Comparison of ENCODE assay signal across 14 cellular contexts in genomic region chrX:134181261-134181660, GRCh38. TPM values are rescaled to one million over a fixed set of nuclear protein-coding genes. Genes with fewer than 3 reads are reported as not detected.
A peak's percentile ranks its signal among the peaks of the same experiment; 100 is the strongest.
DNase-seq lines count a peak whose midpoint lies in the region; ATAC-seq and TF ChIP-seq lines count a peak whose summit lies in the region.
"Had no signal": no experiment of that assay in that cellular context is flagged by ENCODE, and none has a peak within 500 bp of the region (broad histone marks: within the 10 kb centered on the region; RNA-seq: fewer than 3 reads in every experiment).

No MANE protein-coding gene starts in this region.

- no peaks in the 10 kb centered on the region for H3K27me3 ChIP-seq in H9 (ENCODE audit: insufficient read depth, low read length)
- H3K27me3 ChIP-seq in iPS-20b (ENCODE audit: insufficient read depth, low read length) = peaks cover 9% of the 10 kb centered on the region; the same call in 1 of the 2 replicates
- no peaks in the 10 kb centered on the region for H3K27me3 ChIP-seq in neural progenitor cell
- no peaks in the 10 kb centered on the region for H3K27me3 ChIP-seq in body of pancreas

- no peak for DNase-seq in H9
- DNase-seq in WTC11 (ENCODE audit: low spot score) = no peak
- peak; percentile 67 for DNase-seq in neural progenitor cell (ENCODE audit: low spot score)
- no peak for DNase-seq in NCI-H748 (lab: John Stamatoyannopoulos, UW; ENCODE audit: unreplicated experiment)
- no peak for DNase-seq in cerebellar cortex (ENCODE audit: low spot score)
- no peak for DNase-seq in body of pancreas
- DNase-seq: CD8-positive, alpha-beta memory T cell; DMS79; KG1; NCI-H187; NCI-H2107; NCI-H510A had no signal

- no peaks in the 10 kb centered on the region for H3K36me3 ChIP-seq in iPS-20b (ENCODE audit: insufficient read depth, low read depth, low read length)
- no peaks in the 10 kb centered on the region for H3K36me3 ChIP-seq in neural progenitor cell
- no peaks in the 10 kb centered on the region for H3K36me3 ChIP-seq in body of pancreas (replicated peaks in 1 of 2; ENCODE audit: insufficient read depth in 1 of 2, low read depth in 2 of 2)
- H3K36me3 ChIP-seq: BLaER1 treated with 17β-estradiol and CSF1 and Interleukin-3, amounts not matched to agents 10 nM and 100 nM had no signal

- peaks cover 53% of the 10 kb centered on the region for H3F3A ChIP-seq in neural progenitor cell (ENCODE audit: low read depth)

- no peaks in the 10 kb centered on the region for H3K9me3 ChIP-seq in H9 (ENCODE audit: control insufficient read depth, low read depth, low read length)
- H3K9me3 ChIP-seq in iPS-20b (ENCODE audit: insufficient read depth, low read depth, low read length) = no peaks in the 10 kb centered on the region
- H3K9me3 ChIP-seq in neural progenitor cell (ENCODE audit: low read depth) = no peaks in the 10 kb centered on the region
- no peaks in the 10 kb centered on the region for H3K9me3 ChIP-seq in body of pancreas
- H3K9me3 ChIP-seq: BLaER1 treated with 17β-estradiol and CSF1 and Interleukin-3, amounts not matched to agents 10 nM and 100 nM had no signal

- H2BK20ac ChIP-seq in H9 (ENCODE audit: low read depth, low read length, poor library complexity, severe bottlenecking) = no peak overlapping the region

- no peak overlapping the region for H2BK15ac ChIP-seq in H9 (ENCODE audit: low read depth, low read length)

- H4K8ac ChIP-seq in H9 (replicated peaks; ENCODE audit: insufficient read length, low read depth, low read length) = no peak overlapping the region

- CTCF ChIA-PET in WTC11 (lab: Charles Lee) = no interaction called here

- no peak overlapping the region for H3T11ph ChIP-seq in H9 (ENCODE audit: low read length)

- WGBS in H9 (ENCODE audit: extremely low coverage, insufficient read length, low lambda C conversion rate) = no CpG with 5 or more reads among the region's 2 CpGs
- WGBS in body of pancreas, 2 donors = 48 to 57% methylated on average over 1 to 2 of the region's 2 CpGs

- no peak overlapping the region for H3K27ac ChIP-seq in H9 (ENCODE audit: insufficient read length, low read depth, low read length)
- H3K27ac ChIP-seq in iPS-20b (ENCODE audit: low read length) = no peak overlapping the region
- peak overlapping the region; percentile 95 for H3K27ac ChIP-seq in neural progenitor cell
- H3K27ac ChIP-seq in body of pancreas = no peak overlapping the region
- H3K27ac ChIP-seq: BLaER1 treated with 17β-estradiol and CSF1 and Interleukin-3, amounts not matched to agents 10 nM and 100 nM had no signal

- no peak overlapping the region for H2AK5ac ChIP-seq in H9 (ENCODE audit: insufficient read length, low read length)

- no peaks in the 10 kb centered on the region for H4K20me1 ChIP-seq in H9 (ENCODE audit: control insufficient read depth, insufficient read depth, insufficient read length)
- no peaks in the 10 kb centered on the region for H4K20me1 ChIP-seq in neural progenitor cell (ENCODE audit: low read depth)

- H3K23ac ChIP-seq in H9 (ENCODE audit: insufficient read length, low read depth, low read length) = no peak overlapping the region

- H2AFZ ChIP-seq in H9 (ENCODE audit: low read length) (no peak overlapping the region), neural progenitor cell (replicated peaks) (no peak overlapping the region)

- H3K4me2 ChIP-seq in H9 (ENCODE audit: insufficient read depth, insufficient read length, low read length) (peak overlapping the region; percentile 15), neural progenitor cell (peak overlapping the region; percentile 68)
- H3K4me2 ChIP-seq: BLaER1 treated with 17β-estradiol and CSF1 and Interleukin-3, amounts not matched to agents 10 nM and 100 nM had no signal

- no peaks in the 10 kb centered on the region for H3K79me2 ChIP-seq in H9 (ENCODE audit: insufficient read depth, low read length)
- H3K79me2 ChIP-seq in neural progenitor cell (ENCODE audit: low read depth) = peaks cover 8% of the 10 kb centered on the region

- POLR2A ChIA-PET in WTC11 (lab: Charles Lee) = no interaction called here

- no peak overlapping the region for H2BK120ac ChIP-seq in H9 (ENCODE audit: low read depth, low read length, poor library complexity, severe bottlenecking)

- H3K9me3 Mint-ChIP-seq in H9 (peaks cover 0 to 27% of the 10 kb centered on the region in 2 experiments; a peak in 2 of 5 replicates), WTC11 (no peaks in the 10 kb centered on the region), neural progenitor cell (no peaks in the 10 kb centered on the region)
- H3K9me3 Mint-ChIP-seq: CD8-positive, alpha-beta memory T cell had no signal

- H3K4me1 Mint-ChIP-seq in H9 (peaks cover 38 to 63% of the 10 kb centered on the region in 2 experiments), WTC11 (peaks cover 67% of the 10 kb centered on the region), neural progenitor cell (peaks cover 81% of the 10 kb centered on the region)

- H4K91ac ChIP-seq in H9 (ENCODE audit: insufficient read length, low read depth, low read length) = no peak overlapping the region

- H3K23me2 ChIP-seq in H9 (ENCODE audit: insufficient read length, low read depth, low read length, poor library complexity, severe bottlenecking) = no peaks in the 10 kb centered on the region

- H3K27ac Mint-ChIP-seq in H9 = peak overlapping the region in 2 of 3 experiments; percentile 80 to 93; a peak in 5 of 7 replicates
- peak overlapping the region; percentile 90 for H3K27ac Mint-ChIP-seq in WTC11
- peak overlapping the region; percentile 99 for H3K27ac Mint-ChIP-seq in neural progenitor cell
- H3K27ac Mint-ChIP-seq: CD8-positive, alpha-beta memory T cell had no signal

- H3K9ac ChIP-seq in H9 (ENCODE audit: extremely low read depth, insufficient read length, low read length) (no peak overlapping the region), iPS-20b (ENCODE audit: low read depth, low read length) (no peak overlapping the region), neural progenitor cell (no peak overlapping the region)
- H3K9ac ChIP-seq: BLaER1 treated with 17β-estradiol and CSF1 and Interleukin-3, amounts not matched to agents 10 nM and 100 nM had no signal

- H2BK12ac ChIP-seq in H9 (ENCODE audit: insufficient read length, low read depth, low read length) = no peak overlapping the region

- H2BK5ac ChIP-seq in H9 (ENCODE audit: insufficient read length, low read length) = no peak overlapping the region

- H3K79me1 ChIP-seq in H9 (ENCODE audit: insufficient read depth, low read depth, low read length, poor library complexity, severe bottlenecking) = no peaks in the 10 kb centered on the region

- H3K36me3 Mint-ChIP-seq in H9 (ENCODE audit: insufficient read depth in 1 of 3, low read depth in 3 of 3) (peaks cover 0 to 2% (median 0%) of the 10 kb centered on the region in 3 experiments; a peak in 1 of 7 replicates), WTC11 (no peaks in the 10 kb centered on the region), neural progenitor cell (no peaks in the 10 kb centered on the region)
- H3K36me3 Mint-ChIP-seq: CD8-positive, alpha-beta memory T cell had no signal

- H3K56ac ChIP-seq in H9 (ENCODE audit: insufficient read length, low read depth, low read length) = no peak overlapping the region

- TF ChIP-seq POLR2A in body of pancreas (IDR thresholded peaks at IDR 0.05) = no peak

- TF ChIP-seq CTCF in H9 (conservative IDR thresholded peaks at IDR 0.05) (no peak), WTC11 (IDR thresholded peaks at IDR 0.05) (no peak), neural progenitor cell (IDR thresholded peaks at IDR 0.05) (no peak), body of pancreas (IDR thresholded peaks at IDR 0.05) (no peak)

- H3K14ac ChIP-seq in H9 (ENCODE audit: insufficient read depth, low read length) = no peak overlapping the region

- H3K4me3 ChIP-seq in iPS-20b (ENCODE audit: low read length) = peak overlapping the region; percentile 26; the same call in 1 of the 2 replicates
- peak overlapping the region; percentile 28 for H3K4me3 ChIP-seq in neural progenitor cell
- H3K4me3 ChIP-seq in body of pancreas = no peak overlapping the region
- H3K4me3 ChIP-seq: BLaER1 treated with 17β-estradiol and CSF1 and Interleukin-3, amounts not matched to agents 10 nM and 100 nM had no signal

- no peak overlapping the region for H3K4ac ChIP-seq in H9 (ENCODE audit: low read depth, low read length)

- ATAC-seq in WTC11 (peak; percentile 89), body of pancreas (no peak)

- H3K27me3 Mint-ChIP-seq in H9 (ENCODE audit: low read depth) (peaks cover 6% of the 10 kb centered on the region), WTC11 (ENCODE audit: low read depth) (peaks cover 17% of the 10 kb centered on the region), neural progenitor cell (ENCODE audit: insufficient read depth, low read depth) (peaks cover 5% of the 10 kb centered on the region)

- H3K18ac ChIP-seq in H9 (ENCODE audit: insufficient read length, low read depth, low read length) = no peak overlapping the region

- no peak overlapping the region for H4K5ac ChIP-seq in H9 (ENCODE audit: insufficient read length, low read depth, low read length)

- H3K4me1 ChIP-seq in H9 (ENCODE audit: insufficient read depth, low read length) = peaks cover 7% of the 10 kb centered on the region; the same call in 1 of the 2 replicates
- H3K4me1 ChIP-seq in iPS-20b (ENCODE audit: insufficient read depth, low read length) = peaks cover 45% of the 10 kb centered on the region
- H3K4me1 ChIP-seq in neural progenitor cell = peaks cover 61% of the 10 kb centered on the region
- H3K4me1 ChIP-seq in body of pancreas = no peaks in the 10 kb centered on the region

- H3K4me3 Mint-ChIP-seq in H9 (peak overlapping the region in 1 of 2 experiments; percentile 31; a peak in 4 of 5 replicates), WTC11 (peak overlapping the region; percentile 34; the same call in 1 of the 2 replicates), neural progenitor cell (peak overlapping the region; percentile 46)
- H3K4me3 Mint-ChIP-seq: CD8-positive, alpha-beta memory T cell had no signal

- intact Hi-C loops in body of pancreas (cut with DNase I) = no loop called here

TF ChIP-seq in WTC11, 78 proteins besides CTCF, POLR2A, EP300 and RAD21 (continues in another document):
- TF ChIP-seq ZNF671 (CRISPR knock-in tag; IDR thresholded peaks at IDR 0.05) = no peak
- no peak for TF ChIP-seq ESRRA (CRISPR knock-in tag; IDR thresholded peaks at IDR 0.05; ENCODE audit: borderline replicate concordance)
- no peak for TF ChIP-seq CBFB (CRISPR knock-in tag; IDR thresholded peaks at IDR 0.05; ENCODE audit: low read depth)

RNA-seq across cellular contexts. Expression of gene CCDC160, which starts 55.7 kb away (rescaled TPM):
- total RNA-seq in H9 (2021) = 0.97 and 1.2 TPM in 2 replicates
- 1.7 to 1.9 TPM (median 1.8 TPM) in 3 replicates for total RNA-seq in WTC11 (2021)
- 18.4 and 21.6 TPM in 2 replicates for total RNA-seq in neural progenitor cell (ENCODE audit: low replicate concordance)
- not detected for total RNA-seq in body of pancreas
- total RNA-seq: CD8-positive, alpha-beta memory T cell had no signal

Comparison
In these comparisons a context has a peak if more than half of its experiments do, and no peak if none do; other contexts are left out.
1. H3K4me3 ChIP-seq: peak in iPS-20b (single experiment) and neural progenitor cell (single experiment); none in body of pancreas (0 of 2).
2. Peak in every context shown above with its lines, with median percentiles within 50 percentile points of each other: H3K27ac Mint-ChIP-seq.